In the genomic region with DNA sequence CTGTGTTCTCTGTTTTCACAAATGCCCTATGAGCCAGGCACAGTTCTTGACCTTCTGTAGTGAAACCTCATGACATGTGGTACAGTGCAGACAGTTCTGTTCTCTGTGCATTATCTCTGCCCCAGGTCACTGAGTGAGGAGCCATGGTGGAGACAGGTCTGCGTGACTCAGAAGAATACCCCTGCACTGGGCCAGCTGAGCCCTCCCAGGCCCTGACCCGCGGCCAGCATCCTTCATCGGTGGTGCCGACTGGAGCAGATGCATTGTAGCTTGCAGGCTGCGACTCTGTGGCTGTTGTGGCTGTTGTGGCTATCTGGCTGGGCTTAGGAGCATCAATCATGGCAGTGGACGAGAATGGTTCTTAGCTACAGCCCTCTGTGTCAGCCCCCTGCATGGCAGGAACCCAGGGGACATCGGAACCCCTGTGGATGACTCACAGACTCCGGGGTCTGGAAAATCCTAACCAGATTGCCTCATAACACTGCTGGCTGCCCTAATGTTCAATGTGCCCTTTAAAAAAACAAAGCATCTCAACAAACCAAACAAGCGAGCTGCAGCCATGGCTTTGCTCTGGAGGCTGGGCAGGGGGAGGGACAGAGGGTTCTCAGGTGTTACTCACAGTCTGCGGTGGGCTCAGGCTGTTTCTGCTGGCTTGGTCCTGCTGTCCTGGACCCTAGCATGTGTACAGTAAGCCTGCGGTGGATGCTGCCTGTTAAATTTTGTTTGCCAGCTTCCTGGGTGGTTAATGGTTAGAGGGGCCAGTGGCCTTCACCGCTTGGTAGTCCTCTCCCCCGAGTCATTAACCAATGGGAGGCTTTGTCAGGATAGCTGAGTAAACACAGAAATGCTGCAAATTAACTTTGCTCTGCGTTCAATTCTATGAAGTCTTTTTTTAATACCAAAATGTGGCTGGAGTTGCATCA, we compare ENCODE assay signal across 1 cellular context.
TF ChIP-seq lines count a peak whose summit lies in the region.

TSS of gene SERPINA6 (minus strand) at position 689 of the 923 bp plus-strand sequence. CDS start 8,688 bp downstream, outside the sequence.

TF ChIP-seq in HepG2, 621 proteins besides CTCF, POLR2A, EP300 and RAD21 (continued from another document and continues in another):
- TF ChIP-seq, protein P1, sequence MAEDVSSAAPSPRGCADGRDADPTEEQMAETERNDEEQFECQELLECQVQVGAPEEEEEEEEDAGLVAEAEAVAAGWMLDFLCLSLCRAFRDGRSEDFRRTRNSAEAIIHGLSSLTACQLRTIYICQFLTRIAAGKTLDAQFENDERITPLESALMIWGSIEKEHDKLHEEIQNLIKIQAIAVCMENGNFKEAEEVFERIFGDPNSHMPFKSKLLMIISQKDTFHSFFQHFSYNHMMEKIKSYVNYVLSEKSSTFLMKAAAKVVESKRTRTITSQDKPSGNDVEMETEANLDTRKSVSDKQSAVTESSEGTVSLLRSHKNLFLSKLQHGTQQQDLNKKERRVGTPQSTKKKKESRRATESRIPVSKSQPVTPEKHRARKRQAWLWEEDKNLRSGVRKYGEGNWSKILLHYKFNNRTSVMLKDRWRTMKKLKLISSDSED (CRISPR knock-in tag; IDR thresholded peaks at IDR 0.05) = no peak
- TF ChIP-seq ZMAT3 (CRISPR knock-in tag; conservative IDR thresholded peaks at IDR 0.05) (peak; percentile 76; the same call in 1 of the 2 replicates), NR1H2 (CRISPR knock-in tag; IDR thresholded peaks at IDR 0.05; ENCODE audit: borderline replicate concordance, low read depth) (no peak), KAT2B (IDR thresholded peaks at IDR 0.05; ENCODE audit: borderline replicate concordance, low read depth, low read length) (no peak), ZFP36L2 (CRISPR knock-in tag; IDR thresholded peaks at IDR 0.05) (no peak), ZBTB14 (CRISPR knock-in tag; IDR thresholded peaks at IDR 0.05) (no peak), ZNF570 (CRISPR knock-in tag; IDR thresholded peaks at IDR 0.05; ENCODE audit: borderline replicate concordance) (no peak), MAF1 (CRISPR knock-in tag; IDR thresholded peaks at IDR 0.05; ENCODE audit: borderline replicate concordance) (no peak), ZNF335 (CRISPR knock-in tag; IDR thresholded peaks at IDR 0.05) (no peak), ZNF674 (CRISPR knock-in tag; IDR thresholded peaks at IDR 0.05; ENCODE audit: low read depth) (no peak), NONO (IDR thresholded peaks at IDR 0.05) (no peak), NONO (CRISPR knock-in tag; conservative IDR thresholded peaks at IDR 0.05) (peak; percentile 49), CBX5 (CRISPR knock-in tag; IDR thresholded peaks at IDR 0.05; ENCODE audit: borderline replicate concordance) (peak; percentile 34; the same call in 1 of the 2 replicates), ATM (IDR thresholded peaks at IDR 0.05; ENCODE audit: borderline replicate concordance) (no peak), REPIN1 (CRISPR knock-in tag; IDR thresholded peaks at IDR 0.05; ENCODE audit: borderline replicate concordance, low read depth) (peak; percentile 79; the same call in 1 of the 2 replicates), SNAI1 (CRISPR knock-in tag; IDR thresholded peaks at IDR 0.05; ENCODE audit: borderline replicate concordance) (peak; percentile 72; the same call in 1 of the 2 replicates), PCBP2 (optimal IDR thresholded peaks at IDR 0.05; ENCODE audit: low read depth, low read length, poor library complexity, severe bottlenecking) (no peak), POLR2G (IDR thresholded peaks at IDR 0.05; ENCODE audit: low read depth, low read length) (peak; percentile 81), DNMT3B (CRISPR knock-in tag; conservative IDR thresholded peaks at IDR 0.05) (no peak), CHD4 (IDR thresholded peaks at IDR 0.05; ENCODE audit: borderline replicate concordance, low read length) (no peak), ZNF317 (CRISPR knock-in tag; IDR thresholded peaks at IDR 0.05) (no peak), TBL1XR1 (IDR thresholded peaks at IDR 0.05; ENCODE audit: borderline replicate concordance, low read length, partially characterized antibody) (no peak), BCLAF1 (IDR thresholded peaks at IDR 0.05) (no peak), ZNF512 (CRISPR knock-in tag; IDR thresholded peaks at IDR 0.05) (no peak), ZXDC (CRISPR knock-in tag; IDR thresholded peaks at IDR 0.05) (no peak), ARID3A (IDR thresholded peaks at IDR 0.05; ENCODE audit: low read depth, low read length) (peak; percentile 3; the same call in 1 of the 2 replicates), CENPX (CRISPR knock-in tag; IDR thresholded peaks at IDR 0.05) (no peak), GFI1 (CRISPR knock-in tag; IDR thresholded peaks at IDR 0.05; ENCODE audit: borderline replicate concordance) (no peak), AHR (CRISPR knock-in tag; IDR thresholded peaks at IDR 0.05) (no peak; the same call in 1 of the 2 replicates), ZNF770 (CRISPR knock-in tag; IDR thresholded peaks at IDR 0.05) (no peak), ZSCAN9 (CRISPR knock-in tag; IDR thresholded peaks at IDR 0.05; ENCODE audit: borderline replicate concordance) (no peak), ZNF460 (CRISPR knock-in tag; IDR thresholded peaks at IDR 0.05; ENCODE audit: borderline replicate concordance) (no peak), SNRNP70 (IDR thresholded peaks at IDR 0.05; ENCODE audit: low read depth, low read length) (no peak), SMARCC2 (IDR thresholded peaks at IDR 0.05) (no peak), SIX1 (CRISPR knock-in tag; IDR thresholded peaks at IDR 0.05; ENCODE audit: borderline replicate concordance) (peak; percentile 13), ZNF101 (CRISPR knock-in tag; IDR thresholded peaks at IDR 0.05; ENCODE audit: borderline replicate concordance, low read depth) (no peak), ZNF775 (CRISPR knock-in tag; IDR thresholded peaks at IDR 0.05; ENCODE audit: borderline replicate concordance) (no peak), THYN1 (CRISPR knock-in tag; IDR thresholded peaks at IDR 0.05; ENCODE audit: borderline replicate concordance, low read depth) (no peak), DMAP1 (CRISPR knock-in tag; IDR thresholded peaks at IDR 0.05) (peak; percentile 43; the same call in 1 of the 2 replicates), NCOA2 (CRISPR knock-in tag; IDR thresholded peaks at IDR 0.05) (peak; percentile 6; the same call in 1 of the 2 replicates)
- TF ChIP-seq, protein P2, sequence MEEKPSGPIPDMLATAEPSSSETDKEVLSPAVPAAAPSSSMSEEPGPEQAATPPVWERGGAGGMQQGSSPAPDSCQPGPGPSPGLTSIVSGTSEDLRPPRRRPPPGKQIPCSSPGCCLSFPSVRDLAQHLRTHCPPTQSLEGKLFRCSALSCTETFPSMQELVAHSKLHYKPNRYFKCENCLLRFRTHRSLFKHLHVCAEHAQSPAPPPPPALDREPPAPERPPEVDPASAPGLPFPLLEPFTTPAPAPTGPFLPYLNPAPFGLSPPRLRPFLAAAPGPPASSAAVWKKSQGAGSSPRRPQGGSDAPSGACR (CRISPR knock-in tag; IDR thresholded peaks at IDR 0.05) = peak; percentile 59; the same call in 1 of the 2 replicates
- TF ChIP-seq, protein P3, sequence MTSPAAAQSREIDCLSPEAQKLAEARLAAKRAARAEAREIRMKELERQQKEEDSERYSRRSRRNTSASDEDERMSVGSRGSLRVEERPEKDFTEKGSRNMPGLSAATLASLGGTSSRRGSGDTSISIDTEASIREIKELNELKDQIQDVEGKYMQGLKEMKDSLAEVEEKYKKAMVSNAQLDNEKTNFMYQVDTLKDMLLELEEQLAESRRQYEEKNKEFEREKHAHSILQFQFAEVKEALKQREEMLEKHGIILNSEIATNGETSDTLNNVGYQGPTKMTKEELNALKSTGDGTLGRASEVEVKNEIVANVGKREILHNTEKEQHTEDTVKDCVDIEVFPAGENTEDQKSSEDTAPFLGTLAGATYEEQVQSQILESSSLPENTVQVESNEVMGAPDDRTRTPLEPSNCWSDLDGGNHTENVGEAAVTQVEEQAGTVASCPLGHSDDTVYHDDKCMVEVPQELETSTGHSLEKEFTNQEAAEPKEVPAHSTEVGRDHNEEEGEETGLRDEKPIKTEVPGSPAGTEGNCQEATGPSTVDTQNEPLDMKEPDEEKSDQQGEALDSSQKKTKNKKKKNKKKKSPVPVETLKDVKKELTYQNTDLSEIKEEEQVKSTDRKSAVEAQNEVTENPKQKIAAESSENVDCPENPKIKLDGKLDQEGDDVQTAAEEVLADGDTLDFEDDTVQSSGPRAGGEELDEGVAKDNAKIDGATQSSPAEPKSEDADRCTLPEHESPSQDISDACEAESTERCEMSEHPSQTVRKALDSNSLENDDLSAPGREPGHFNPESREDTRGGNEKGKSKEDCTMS (CRISPR knock-in tag; conservative IDR thresholded peaks at IDR 0.05) = no peak
